In the genomic region with DNA sequence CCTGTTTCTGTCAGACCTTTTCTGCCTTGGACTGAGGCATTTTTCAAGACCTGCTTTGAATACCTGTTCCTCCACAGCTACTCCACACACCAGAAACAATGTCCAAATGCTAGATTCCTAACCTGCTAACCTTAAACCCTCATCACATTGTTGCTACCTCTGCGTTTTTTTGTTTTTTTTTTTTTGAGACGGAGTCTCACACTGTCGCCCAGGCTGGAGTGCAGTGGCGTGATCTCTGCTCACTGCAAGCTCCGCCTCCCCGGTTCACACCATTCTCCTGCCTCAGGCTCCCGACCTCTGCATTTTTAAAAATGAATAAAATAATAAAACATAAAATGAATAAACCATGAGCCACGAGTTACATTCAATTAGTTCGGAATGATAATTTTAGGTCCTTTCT, we compare ENCODE assay signal across 9 cellular contexts. TPM values are rescaled to one million over a fixed set of nuclear protein-coding genes. Genes with fewer than 3 reads are reported as not detected.
DNase-seq lines count a peak whose midpoint lies in the region; ATAC-seq and TF ChIP-seq lines count a peak whose summit lies in the region.
"Had no signal": no experiment of that assay in that cellular context is flagged by ENCODE, and none has a peak within 500 bp of the region (broad histone marks: within the 10 kb centered on the region; RNA-seq: fewer than 3 reads in every experiment).

No MANE protein-coding gene starts in this region.

- ATAC-seq in CD8-positive, alpha-beta T cell, result no peak
- ATAC-seq in GM18519 (IDR thresholded peaks at IDR 0.05; ENCODE audit: low FRiP score, unreplicated experiment) (no peak), HG03139 (IDR thresholded peaks at IDR 0.05; ENCODE audit: unreplicated experiment) (no peak)

- H3K4me3 ChIP-seq in CD8-positive, alpha-beta T cell (ENCODE audit: low read depth, low read length), result no peak overlapping the region
- peak overlapping the region; percentile 86; the same call in 1 of the 2 replicates for H3K4me3 ChIP-seq in MM.1S (ENCODE audit: low read length)
- H3K4me3 ChIP-seq in duodenal mucosa (ENCODE audit: low read depth in 1 of 2, low read length in 2 of 2), result peak overlapping the region; percentile 77 to 81
- H3K4me3 ChIP-seq in osteoblast (ENCODE audit: insufficient read depth, low read length), result peak overlapping the region; percentile 89
- no peak overlapping the region for H3K4me3 ChIP-seq in H7 (ENCODE audit: insufficient read depth, low read depth, low read length)

- H3K9ac ChIP-seq in MM.1S (ENCODE audit: low read length) (peak overlapping the region; percentile 76; the same call in 1 of the 2 replicates), duodenal mucosa (ENCODE audit: low read depth in 1 of 2, low read length in 2 of 2) (peak overlapping the region; percentile 79 to 85)

- no peaks in the 10 kb centered on the region for H3K9me3 ChIP-seq in CD8-positive, alpha-beta T cell (ENCODE audit: low read length)
- H3K9me3 ChIP-seq in MM.1S (replicated peaks; ENCODE audit: insufficient read depth, low read length) (no peaks in the 10 kb centered on the region), duodenal mucosa (ENCODE audit: control insufficient read depth in 1 of 2, low read length in 2 of 2) (no peaks in the 10 kb centered on the region), osteoblast (ENCODE audit: low read depth, low read length) (no peaks in the 10 kb centered on the region)

- H3K9me3 Mint-ChIP-seq in CD8-positive, alpha-beta T cell, result no peaks in the 10 kb centered on the region

- intact Hi-C loops in CD8-positive, alpha-beta T cell (cut with DNase I, micrococcal nuclease), result loop anchor here in 1 of 2 experiments (2.0 to 10.0 kb wide), 2 partner anchors 344 to 2002 kb away; partner anchors contain the start of genes ANKS1A and TAF11

- H4K20me1 ChIP-seq in MM.1S (ENCODE audit: insufficient read depth, low read length) (no peaks in the 10 kb centered on the region), osteoblast (ENCODE audit: insufficient read depth, low read length) (peaks cover 21% of the 10 kb centered on the region)

- H3K4me3 Mint-ChIP-seq in CD8-positive, alpha-beta T cell, result peak overlapping the region; percentile 91

- H3K79me2 ChIP-seq in MM.1S (ENCODE audit: low read length) (peaks cover 24% of the 10 kb centered on the region), osteoblast (ENCODE audit: insufficient read depth, low read length) (peaks cover 57% of the 10 kb centered on the region)

- CTCF ChIA-PET in CD8-positive, alpha-beta T cell (lab: Charles Lee), result no interaction called here

- H3K4me2 ChIP-seq in MM.1S (ENCODE audit: low read depth, low read length) (peak overlapping the region; percentile 78; the same call in 1 of the 2 replicates), osteoblast (ENCODE audit: insufficient read depth, low read length) (peak overlapping the region; percentile 86)

- TF ChIP-seq CTCF in CD8-positive, alpha-beta T cell (IDR thresholded peaks at IDR 0.05), result no peak
- TF ChIP-seq CTCF in MM.1S (IDR thresholded peaks at IDR 0.05; ENCODE audit: low read length), result no peak
- TF ChIP-seq CTCF in osteoblast (IDR thresholded peaks at IDR 0.05; ENCODE audit: extremely low read depth, low read depth, low read length), result no peak

- no peaks in the 10 kb centered on the region for H3K36me3 ChIP-seq in CD8-positive, alpha-beta T cell (ENCODE audit: insufficient read depth, low read length)
- no peaks in the 10 kb centered on the region for H3K36me3 ChIP-seq in MM.1S (replicated peaks; ENCODE audit: insufficient read depth, low read length)
- H3K36me3 ChIP-seq in duodenal mucosa (ENCODE audit: control insufficient read depth in 1 of 2, insufficient read depth in 2 of 2, low read length in 2 of 2), result peaks cover 0 to 2% of the 10 kb centered on the region in 2 donors
- H3K36me3 ChIP-seq in osteoblast (ENCODE audit: insufficient read depth, low read length), result peaks cover under 1% of the 10 kb centered on the region
- H3K36me3 ChIP-seq in H7 (replicated peaks; ENCODE audit: control insufficient read depth, insufficient read depth, low read length), result no peaks in the 10 kb centered on the region

- H3K27ac Mint-ChIP-seq in CD8-positive, alpha-beta T cell, result peak overlapping the region; percentile 83

- no peaks in the 10 kb centered on the region for H3K27me3 ChIP-seq in CD8-positive, alpha-beta T cell (ENCODE audit: insufficient read depth, low read length)
- H3K27me3 ChIP-seq in MM.1S (replicated peaks; ENCODE audit: insufficient read depth, low read length) (no peaks in the 10 kb centered on the region), duodenal mucosa (ENCODE audit: control insufficient read depth in 1 of 2, insufficient read depth in 2 of 2, low read length in 2 of 2) (no peaks in the 10 kb centered on the region), osteoblast (ENCODE audit: insufficient read depth, low read length) (no peaks in the 10 kb centered on the region), H7 (ENCODE audit: control insufficient read depth, insufficient read depth, low read length) (no peaks in the 10 kb centered on the region)

- peaks cover 12% of the 10 kb centered on the region for H3K36me3 Mint-ChIP-seq in CD8-positive, alpha-beta T cell

- H3F3A ChIP-seq in MM.1S (ENCODE audit: insufficient read depth, low read length), result no peaks in the 10 kb centered on the region

- H3K27me3 Mint-ChIP-seq in CD8-positive, alpha-beta T cell (ENCODE audit: low read depth), result no peaks in the 10 kb centered on the region

- H3K4me1 Mint-ChIP-seq in CD8-positive, alpha-beta T cell (ENCODE audit: low read depth), result peaks cover 38% of the 10 kb centered on the region

- DNase-seq in CD8-positive, alpha-beta T cell, result no peak
- DNase-seq in MM.1S, result no peak
- no peak for DNase-seq in osteoblast (ENCODE audit: insufficient read length, low spot score, missing footprints)
- DNase-seq in H7, result no peak
- no peak for DNase-seq in NCI-H69 (lab: John Stamatoyannopoulos, UW)
- DNase-seq: aorta had no signal

- H2AFZ ChIP-seq in MM.1S (ENCODE audit: low read length), result no peak overlapping the region
- no peak overlapping the region for H2AFZ ChIP-seq in osteoblast (ENCODE audit: low read length)

- H3K9me2 ChIP-seq in MM.1S (replicated peaks; ENCODE audit: insufficient read depth, low read length), result no peaks in the 10 kb centered on the region

- POLR2A ChIA-PET in CD8-positive, alpha-beta T cell (lab: Charles Lee), result no interaction called here

- H3K27ac ChIP-seq in CD8-positive, alpha-beta T cell (ENCODE audit: low read depth, low read length), result no peak overlapping the region
- H3K27ac ChIP-seq in MM.1S (ENCODE audit: low read length) (no peak overlapping the region), duodenal mucosa (ENCODE audit: low read depth, low read length) (no peak overlapping the region), osteoblast (ENCODE audit: low read depth, low read length) (no peak overlapping the region)

- H3K4me1 ChIP-seq in CD8-positive, alpha-beta T cell (ENCODE audit: insufficient read depth, low read length), result peaks cover 14% of the 10 kb centered on the region
- peaks cover 10% of the 10 kb centered on the region; the same call in 1 of the 2 replicates for H3K4me1 ChIP-seq in MM.1S (ENCODE audit: low read length)
- peaks cover 21 to 22% of the 10 kb centered on the region in 2 donors for H3K4me1 ChIP-seq in duodenal mucosa (ENCODE audit: control insufficient read depth in 1 of 2, insufficient read depth in 2 of 2, low read length in 2 of 2)
- peaks cover 14% of the 10 kb centered on the region for H3K4me1 ChIP-seq in osteoblast (ENCODE audit: insufficient read depth, low read length)

RNA-seq across cellular contexts. Expression of gene C6orf89, which starts 1.2 kb away (rescaled TPM):
- total RNA-seq in CD8-positive, alpha-beta T cell, result 10 to 100 TPM; 22.2 TPM
- total RNA-seq in osteoblast, result 59.0 and 60.1 TPM in 2 replicates
- 15.6 and 19.9 TPM in 2 replicates for total RNA-seq in H7 (2014; rRNA removed; shearing (Covaris generic))

RNA-seq across cellular contexts. Expression of gene PPIL1, which starts 12.3 kb away (rescaled TPM):
- 1 to 10 TPM; 2.4 TPM for total RNA-seq in CD8-positive, alpha-beta T cell
- 9.8 and 10.9 TPM in 2 replicates for total RNA-seq in osteoblast
- 86.0 and 91.1 TPM in 2 replicates for total RNA-seq in H7 (2014; rRNA removed; shearing (Covaris generic))

RNA-seq across cellular contexts. Expression of gene CPNE5, which starts 47.7 kb away (rescaled TPM):
- total RNA-seq in CD8-positive, alpha-beta T cell, result under 1 TPM; 0.33 to 0.49 TPM
- under 0.01 TPM in 1 of 2 replicates, not detected in the other for total RNA-seq in osteoblast
- total RNA-seq in H7 (2014; rRNA removed; shearing (Covaris generic)), result 0.04 and 0.42 TPM in 2 replicates

Comparison
In these comparisons a context has a peak if more than half of its experiments do, and no peak if none do; other contexts are left out.
1. H3K4me3 ChIP-seq: peak in MM.1S (single experiment), duodenal mucosa (2 of 2) and osteoblast (single experiment); none in CD8-positive, alpha-beta T cell (single experiment) and H7 (single experiment).